15 cellular contexts compared by ENCODE assay signal in genomic region chr11:43962383-43962969, GRCh38. TPM values are rescaled to one million over a fixed set of nuclear protein-coding genes. Genes with fewer than 3 reads are reported as not detected.
A peak's percentile ranks its signal among the peaks of the same experiment; 100 is the strongest.
DNase-seq lines count a peak whose midpoint lies in the region; ATAC-seq, FAIRE-seq and TF ChIP-seq lines count a peak whose summit lies in the region.
"Had no signal": no experiment of that assay in that cellular context is flagged by ENCODE, and none has a peak within 500 bp of the region (broad histone marks: within the 10 kb centered on the region; RNA-seq: fewer than 3 reads in every experiment).

No MANE protein-coding gene starts in this region.

- intact Hi-C loops in HepG2 (cut with micrococcal nuclease; ENCODE audit: unreplicated experiment): no loop called here
- intact Hi-C loops in aorta (cut with DNase I): loop anchor here in 1 of 2 donors (5.0 kb wide), 1 partner anchor 55 kb away; no protein-coding TSS in a partner anchor

- H3K36me3 Mint-ChIP-seq in brain: peaks cover 4% of the 10 kb centered on the region
- H3K36me3 Mint-ChIP-seq: memory B cell had no signal

- TF ChIP-seq EP300 in HepG2 (IDR thresholded peaks at IDR 0.05; ENCODE audit: low read depth in 2 of 2, low read length in 2 of 2) (no peak), HepG2 (CRISPR knock-in tag; IDR thresholded peaks at IDR 0.05; ENCODE audit: borderline replicate concordance) (no peak)

- in situ Hi-C loops in HepG2 (cut with HindIII; ENCODE audit: extremely low pct_ligation_motif_present, low pct_unique_long_range_greater_than_20kb): no loop called here

- CTCF ChIA-PET in HepG2 (lab: Yijun Ruan, JAX; ENCODE audit: low intra/inter-chr PET ratio, low total read pairs): no interaction called here

- peaks cover 10 to 26% (median 17%) of the 10 kb centered on the region in 5 experiments for H3K9me3 Mint-ChIP-seq in brain
- H3K9me3 Mint-ChIP-seq: activated naive CD4-positive, alpha-beta T cell treated with anti-CD3 and anti-CD28 coated beads for 36 hours had no signal

- H3K4me3 ChIP-seq in liver (ENCODE audit: low read depth in 1 of 3, low read length in 3 of 3) (no peak overlapping the region), HepG2 (replicated peaks in 1 of 3; ENCODE audit: insufficient read depth in 1 of 3, low read depth in 2 of 3, low read length in 3 of 3) (no peak overlapping the region), mesodermal cell (ENCODE audit: extremely low read depth, insufficient read depth, low read length, poor library complexity, severe bottlenecking) (no peak overlapping the region), aorta (ENCODE audit: low read length in 2 of 2) (no peak overlapping the region)
- H3K4me3 ChIP-seq: pancreas, upper lobe of left lung had no signal

- WGBS in liver: 37% methylated on average over 9 of the region's 9 CpGs
- WGBS in HepG2 (ENCODE audit: low lambda C conversion rate): 14% methylated on average over 8 of the region's 9 CpGs
- WGBS in mesodermal cell (ENCODE audit: insufficient coverage in 2 of 2), 2 experiments: 30 to 35% methylated on average over 4 to 6 of the region's 9 CpGs
- WGBS in aorta, 2 donors: 5 to 7% methylated on average over 9 of the region's 9 CpGs

- H3K36me3 ChIP-seq in liver (ENCODE audit: control insufficient read depth in 4 of 4, insufficient read depth in 3 of 4, low read depth in 1 of 4, low read length in 3 of 4): no peaks in the 10 kb centered on the region
- H3K36me3 ChIP-seq in HepG2 (replicated peaks in 1 of 2; ENCODE audit: control insufficient read depth in 1 of 2, insufficient read depth in 2 of 2, low read length in 2 of 2): no peaks in the 10 kb centered on the region
- H3K36me3 ChIP-seq in mesodermal cell (ENCODE audit: control insufficient read depth, insufficient read depth, low read length): no peaks in the 10 kb centered on the region
- no peaks in the 10 kb centered on the region for H3K36me3 ChIP-seq in aorta (ENCODE audit: control insufficient read depth in 1 of 2, insufficient read depth in 2 of 2, low read length in 1 of 2)
- H3K36me3 ChIP-seq: pancreas, upper lobe of left lung had no signal

- BruUV-seq in HepG2 (replicated peaks; lab: Mats Ljungman, UMichigan): no TSS peak

- H3K79me2 ChIP-seq in HepG2 (ENCODE audit: insufficient read depth, low read length): no peaks in the 10 kb centered on the region

- peaks cover 25% of the 10 kb centered on the region for H3K4me1 Mint-ChIP-seq in brain
- H3K4me1 Mint-ChIP-seq: memory B cell had no signal

- peaks cover 3% of the 10 kb centered on the region for H3K27me3 Mint-ChIP-seq in brain

- H3K27me3 ChIP-seq in liver (ENCODE audit: control insufficient read depth in 4 of 4, insufficient read depth in 4 of 4, low read length in 3 of 4): no peaks in the 10 kb centered on the region
- H3K27me3 ChIP-seq in HepG2 (ENCODE audit: control insufficient read depth in 1 of 2, insufficient read depth in 2 of 2, low read length in 2 of 2): peaks cover 0 to 3% of the 10 kb centered on the region in 2 experiments; a peak in 1 of 5 replicates
- no peaks in the 10 kb centered on the region for H3K27me3 ChIP-seq in aorta (ENCODE audit: control insufficient read depth in 1 of 2, insufficient read depth in 2 of 2, low read length in 1 of 2)
- H3K27me3 ChIP-seq: pancreas, upper lobe of left lung had no signal

- TF ChIP-seq CTCF in liver (IDR thresholded peaks at IDR 0.05; ENCODE audit: low read depth, low read length, missing input control) (no peak), HepG2 (CRISPR knock-in tag; IDR thresholded peaks at IDR 0.05) (no peak), brain (conservative IDR thresholded peaks at IDR 0.05) (no peak)

- POLR2A ChIA-PET in HepG2 (lab: Yijun Ruan, JAX): no interaction called here

- TF ChIP-seq POLR2A in HepG2 (IDR thresholded peaks at IDR 0.05; ENCODE audit: insufficient read depth in 1 of 2, low read depth in 2 of 2, low read length in 2 of 2): no peak

- H4K20me1 ChIP-seq in HepG2 (ENCODE audit: insufficient read depth, low read length): no peaks in the 10 kb centered on the region

- no peak for DNase-seq in HepG2 (ENCODE audit: low spot score)
- DNase-seq in aorta: peak in 1 of 2 donors; percentile 2
- DNase-seq: activated naive CD4-positive, alpha-beta T cell treated with anti-CD3 and anti-CD28 coated beads for 36 hours; NCI-H187; pancreas; upper lobe of left lung had no signal

- no peak for TF ChIP-seq RAD21 in liver (IDR thresholded peaks at IDR 0.05)
- no peak for TF ChIP-seq RAD21 in HepG2 (CRISPR knock-in tag; IDR thresholded peaks at IDR 0.05)

- no peak overlapping the region for H2AFZ ChIP-seq in HepG2 (ENCODE audit: low read length)

- no peak overlapping the region for H3K4me2 ChIP-seq in HepG2 (ENCODE audit: low read depth, low read length)

- no peak overlapping the region for H3K9ac ChIP-seq in liver (ENCODE audit: low read depth in 1 of 2, low read length in 2 of 2)
- H3K9ac ChIP-seq in HepG2 (ENCODE audit: insufficient read depth, low read depth, low read length): no peak overlapping the region

- peaks cover 0 to 4% (median 2%) of the 10 kb centered on the region in 4 donors for H3K9me3 ChIP-seq in liver (ENCODE audit: control insufficient read depth in 4 of 4, low read length in 3 of 4)
- H3K9me3 ChIP-seq in HepG2 (ENCODE audit: low read length): peaks cover 11% of the 10 kb centered on the region; the same call in 1 of the 2 replicates
- no peaks in the 10 kb centered on the region for H3K9me3 ChIP-seq in mesodermal cell (ENCODE audit: control insufficient read depth, low read length)
- H3K9me3 ChIP-seq in aorta (ENCODE audit: control insufficient read depth, low read length): no peaks in the 10 kb centered on the region
- H3K9me3 ChIP-seq: pancreas had no signal

- no peak for ATAC-seq in HepG2
- ATAC-seq in aorta (ENCODE audit: low FRiP score): peak; percentile 40
- no peak for ATAC-seq in HG02973 (IDR thresholded peaks at IDR 0.05; ENCODE audit: unreplicated experiment)
- ATAC-seq in GM18511 (IDR thresholded peaks at IDR 0.05; ENCODE audit: unreplicated experiment): no peak
- ATAC-seq in HG02588 (IDR thresholded peaks at IDR 0.05; ENCODE audit: unreplicated experiment): no peak
- ATAC-seq: esophagus mucosa, pancreas had no signal

- H3K27ac Mint-ChIP-seq in brain: peak overlapping the region; percentile 41 to 98 (median 89)
- H3K27ac Mint-ChIP-seq: activated naive CD4-positive, alpha-beta T cell treated with anti-CD3 and anti-CD28 coated beads for 36 hours; memory B cell had no signal

- H3K4me3 Mint-ChIP-seq in brain: peak overlapping the region; percentile 24 to 71 (median 63)
- H3K4me3 Mint-ChIP-seq: activated naive CD4-positive, alpha-beta T cell treated with anti-CD3 and anti-CD28 coated beads for 36 hours; memory B cell had no signal

- no peak for FAIRE-seq in HepG2 (lab: Jason Lieb, UNC)
- FAIRE-seq: pancreas had no signal

- H3K27ac ChIP-seq in liver (ENCODE audit: low read depth in 1 of 2, low read length in 2 of 2) (peak overlapping the region; percentile 19 to 21), HepG2 (ENCODE audit: extremely low read length, insufficient read depth, low read length) (no peak overlapping the region), mesodermal cell (ENCODE audit: low read depth, low read length, severe bottlenecking) (peak overlapping the region; percentile 54), aorta (ENCODE audit: low read depth in 1 of 2, low read length in 2 of 2) (peak overlapping the region; percentile 39 to 86)
- H3K27ac ChIP-seq: pancreas, VCaP had no signal

- H3K4me1 ChIP-seq in liver (ENCODE audit: control insufficient read depth in 4 of 4, insufficient read depth in 4 of 4, low read length in 3 of 4) (no peaks in the 10 kb centered on the region), HepG2 (ENCODE audit: insufficient read depth, low read length) (no peaks in the 10 kb centered on the region), mesodermal cell (ENCODE audit: control insufficient read depth, insufficient read depth, low read length, poor library complexity, severe bottlenecking) (peaks cover 9% of the 10 kb centered on the region), aorta (ENCODE audit: control insufficient read depth in 1 of 2, insufficient read depth in 2 of 2, low read length in 2 of 2) (peaks cover 4 to 5% of the 10 kb centered on the region in 2 donors)
- H3K4me1 ChIP-seq: pancreas had no signal

TF ChIP-seq in liver, 16 proteins besides CTCF, POLR2A, EP300 and RAD21 (continues in another document):
- TF ChIP-seq TAF1 (conservative IDR thresholded peaks at IDR 0.05) (no peak), JUND (IDR thresholded peaks at IDR 0.05) (no peak)

RNA-seq across cellular contexts. Expression of gene C11orf96, which starts 20.0 kb away (rescaled TPM):
- 10 to 100 TPM in 1 of 2 donors, 1 to 10 TPM in 1; 4.3 to 18.5 TPM for total RNA-seq in liver
- 10 to 100 TPM in 1 of 2 donors, 1 to 10 TPM in 1; 2.5 to 13.5 TPM for polyA plus RNA-seq in liver
- total RNA-seq in HepG2 (2016; rRNA removed; fragmentation: Illumina TruSeq; extraction: Trizol): not detected in 2 replicates
- total RNA-seq in HepG2 (2016; cell fraction: cytosol; rRNA removed; fragmentation: Illumina TruSeq; extraction: Trizol; ENCODE audit: low read depth): not detected in 2 replicates
- not detected in 2 replicates for total RNA-seq in HepG2 (2016; cell fraction: insoluble cytoplasmic fraction; rRNA removed; fragmentation: Illumina TruSeq; extraction: Trizol)
- total RNA-seq in HepG2 (2016; cell fraction: membrane; rRNA removed; fragmentation: Illumina TruSeq; extraction: Trizol): not detected in 2 replicates
- total RNA-seq in HepG2 (2016; cell fraction: nucleus; rRNA removed; fragmentation: Illumina TruSeq; extraction: Trizol): not detected in 2 replicates
- 0.08 and 0.35 TPM in 2 replicates for polyA plus RNA-seq in HepG2 (2011; rRNA removed)
- polyA plus RNA-seq in HepG2 (2011; cell fraction: cytosol; rRNA removed): 0.25 and 0.28 TPM in 2 replicates
- polyA plus RNA-seq in HepG2 (2011; cell fraction: nucleus; rRNA removed): 0.13 and 0.62 TPM in 2 replicates
- polyA plus RNA-seq in HepG2 (2012): 0.80 TPM in 1 of 2 replicates, not detected in the other
- not detected in 2 replicates for polyA plus RNA-seq in HepG2 (2016; cell fraction: cytosol; fragmentation: Illumina TruSeq; extraction: Trizol; ENCODE audit: low read depth)
- polyA plus RNA-seq in HepG2 (2016; cell fraction: insoluble cytoplasmic fraction; fragmentation: Illumina TruSeq; extraction: Trizol; ENCODE audit: low read depth): not detected in 2 replicates
- not detected in 2 replicates for polyA plus RNA-seq in HepG2 (2016; cell fraction: membrane; fragmentation: Illumina TruSeq; extraction: Trizol; ENCODE audit: low read depth)
- polyA plus RNA-seq in HepG2 (2016; cell fraction: nucleus; fragmentation: Illumina TruSeq; extraction: Trizol; ENCODE audit: insufficient read depth, low read depth): not detected in 2 replicates
- not detected in 2 replicates for polyA minus RNA-seq in HepG2 (2011; rRNA and poly(A)+ RNA removed; ENCODE audit: low replicate concordance)
- polyA minus RNA-seq in HepG2 (2011; cell fraction: cytosol; rRNA and poly(A)+ RNA removed): 0.49 TPM in 1 of 2 replicates, not detected in the other
- not detected in 2 replicates for polyA minus RNA-seq in HepG2 (2011; cell fraction: nucleus; rRNA and poly(A)+ RNA removed)
- polyA plus RNA-seq in brain (ENCODE audit: insufficient read depth, low read depth, low replicate concordance): 13.3 TPM
- 8.8 TPM for polyA plus RNA-seq in mesodermal cell (2013, experiment 1 of 2)
- polyA plus RNA-seq in mesodermal cell (2013, experiment 2 of 2): 11.5 TPM
- total RNA-seq in aorta: 1,000 to 10,000 TPM in 1 of 2 donors, 100 to 1,000 TPM in 1; 629 to 1,628 TPM
- polyA plus RNA-seq in aorta: 100 to 1,000 TPM in 1 of 2 donors, 10 to 100 TPM in 1; 67.7 to 759 TPM
